8 cellular contexts compared by ENCODE assay signal in genomic region chr2:113625906-113626305, GRCh38. TPM values are rescaled to one million over a fixed set of nuclear protein-coding genes. Genes with fewer than 3 reads are reported as not detected.
DNase-seq lines count a peak whose midpoint lies in the region; ATAC-seq and TF ChIP-seq lines count a peak whose summit lies in the region.
"Not testable (repeated sequence)": the region's sequence is repeated elsewhere in the genome, so short reads cannot be mapped to it uniquely, and the experiment has no call there.

No MANE protein-coding gene starts in this region.

- H2AFZ ChIP-seq in SK-N-SH (ENCODE audit: low read depth): not testable (repeated sequence)

- H3K4me2 ChIP-seq in BLaER1 treated with 17β-estradiol and CSF1 and Interleukin-3, amounts not matched to agents 10 nM and 100 nM: peak overlapping the region in 10 of 11 experiments; percentile 30 to 92 (median 67); a peak in 17 of 22 replicates
- H3K4me2 ChIP-seq in SK-N-SH: peak overlapping the region; percentile 52

- intact Hi-C loops in psoas muscle (cut with DNase I); vagina (cut with DNase I): not testable (repeated sequence)

- H3F3A ChIP-seq in SK-N-SH (replicated peaks; ENCODE audit: insufficient read depth): not testable (repeated sequence)

- H3K4me1 Mint-ChIP-seq in activated T-helper 17 cell treated with anti-CD3 and anti-CD28 coated beads, Interleukin-2, amount 50 U/mL, for 72 hours; chondrocyte (ENCODE audit: low read depth): not testable (repeated sequence)
- peaks cover 13% of the 10 kb centered on the region for H3K4me1 Mint-ChIP-seq in memory B cell

- not testable (repeated sequence) for TF ChIP-seq EP300 in SK-N-SH (IDR thresholded peaks at IDR 0.05; ENCODE audit: borderline replicate concordance in 1 of 2, low read depth in 1 of 2, low read length in 1 of 2)

- not testable (repeated sequence) for H3K36me3 Mint-ChIP-seq in activated T-helper 17 cell treated with anti-CD3 and anti-CD28 coated beads, Interleukin-2, amount 50 U/mL, for 72 hours (ENCODE audit: low read depth); chondrocyte (ENCODE audit: low read depth); memory B cell

- not testable (repeated sequence) for TF ChIP-seq CTCF in HFF-Myc (IDR thresholded peaks at IDR 0.05; ENCODE audit: low read depth, low read length, missing control alignments); SK-N-SH (IDR thresholded peaks at IDR 0.05); chondrocyte (IDR thresholded peaks at IDR 0.05); psoas muscle (IDR thresholded peaks at IDR 0.05); vagina (IDR thresholded peaks at IDR 0.05)

- DNase-seq in HFF-Myc (ENCODE audit: extremely low read depth, low read depth); SK-N-SH; chondrocyte (ENCODE audit: low spot score); memory B cell (ENCODE audit: low spot score in 2 of 2); psoas muscle: not testable (repeated sequence)
- peak; percentile 55 to 77 for DNase-seq in vagina (ENCODE audit: extremely low spot score in 2 of 2)

- H3K79me2 ChIP-seq in SK-N-SH (ENCODE audit: insufficient read depth): not testable (repeated sequence)

- peak overlapping the region in 1 of 11 experiments; percentile 50; a peak in 1 of 22 replicates for H3K9ac ChIP-seq in BLaER1 treated with 17β-estradiol and CSF1 and Interleukin-3, amounts not matched to agents 10 nM and 100 nM
- not testable (repeated sequence) for H3K9ac ChIP-seq in SK-N-SH

- not testable (repeated sequence) for TF ChIP-seq RAD21 in SK-N-SH (IDR thresholded peaks at IDR 0.05; ENCODE audit: low read length)

- not testable (repeated sequence) for H3K4me1 ChIP-seq in BLaER1 treated with 17β-estradiol and CSF1 and Interleukin-3, amounts not matched to agents 10 nM and 100 nM; SK-N-SH (ENCODE audit: control insufficient read depth in 1 of 2, insufficient read depth in 2 of 2, low read depth in 1 of 2, low read length in 1 of 2); psoas muscle; vagina

- peak overlapping the region in 5 of 10 experiments; percentile 53 to 70 (median 60); a peak in 5 of 20 replicates for H3K4me3 ChIP-seq in BLaER1 treated with 17β-estradiol and CSF1 and Interleukin-3, amounts not matched to agents 10 nM and 100 nM
- H3K4me3 ChIP-seq in HFF-Myc (replicated peaks; ENCODE audit: low read depth, low read length) (peak overlapping the region; percentile 53), SK-N-SH (ENCODE audit: low read depth in 2 of 2, low read length in 1 of 2) (peak overlapping the region in 1 of 2 experiments; percentile 32; a peak in 2 of 4 replicates), psoas muscle (peak overlapping the region; percentile 67), vagina (peak overlapping the region in 1 of 2 donors; percentile 50)

- not testable (repeated sequence) for H3K27me3 Mint-ChIP-seq in activated T-helper 17 cell treated with anti-CD3 and anti-CD28 coated beads, Interleukin-2, amount 50 U/mL, for 72 hours; chondrocyte (ENCODE audit: low read depth); memory B cell

- H3K36me3 ChIP-seq in BLaER1 treated with 17β-estradiol and CSF1 and Interleukin-3, amounts not matched to agents 10 nM and 100 nM; SK-N-SH (replicated peaks in 1 of 2; ENCODE audit: control insufficient read depth in 1 of 2, insufficient read depth in 2 of 2, low read length in 1 of 2); psoas muscle (ENCODE audit: insufficient read depth in 1 of 2, low read depth in 1 of 2); vagina: not testable (repeated sequence)

- not testable (repeated sequence) for H3K9me3 Mint-ChIP-seq in activated T-helper 17 cell treated with anti-CD3 and anti-CD28 coated beads, Interleukin-2, amount 50 U/mL, for 72 hours; chondrocyte (ENCODE audit: low read depth); memory B cell

- CTCF ChIA-PET in SK-N-SH (lab: Yijun Ruan, JAX): not testable (repeated sequence)

- H4K20me1 ChIP-seq in BLaER1 treated with 17β-estradiol and CSF1 and Interleukin-3, amounts not matched to agents 10 nM and 100 nM; SK-N-SH (ENCODE audit: insufficient read depth): not testable (repeated sequence)

- H3K27ac Mint-ChIP-seq in activated T-helper 17 cell treated with anti-CD3 and anti-CD28 coated beads, Interleukin-2, amount 50 U/mL, for 72 hours: not testable (repeated sequence)
- H3K27ac Mint-ChIP-seq in chondrocyte (ENCODE audit: unreplicated experiment) (peak overlapping the region; percentile 75), memory B cell (peak overlapping the region; percentile 87)

- H3K9me2 ChIP-seq in SK-N-SH: not testable (repeated sequence)

- H3K9me3 ChIP-seq in BLaER1 treated with 17β-estradiol and CSF1 and Interleukin-3, amounts not matched to agents 10 nM and 100 nM (replicated peaks in 1 of 11); SK-N-SH; psoas muscle; vagina: not testable (repeated sequence)

- ATAC-seq in activated T-helper 17 cell treated with anti-CD3 and anti-CD28 coated beads, Interleukin-2, amount 50 U/mL, for 72 hours (replicated peaks); memory B cell (ENCODE audit: low read depth); psoas muscle: not testable (repeated sequence)

- not testable (repeated sequence) for TF ChIP-seq POLR2A in vagina (IDR thresholded peaks at IDR 0.05)

- H3K27me3 ChIP-seq in BLaER1 treated with 17β-estradiol and CSF1 and Interleukin-3, amounts not matched to agents 10 nM and 100 nM; SK-N-SH (ENCODE audit: insufficient read depth); psoas muscle (ENCODE audit: insufficient read depth in 3 of 3, low read length in 2 of 3); vagina: not testable (repeated sequence)

- H3K4me3 Mint-ChIP-seq in activated T-helper 17 cell treated with anti-CD3 and anti-CD28 coated beads, Interleukin-2, amount 50 U/mL, for 72 hours: peak overlapping the region; percentile 93
- H3K4me3 Mint-ChIP-seq in chondrocyte (ENCODE audit: unreplicated experiment): peak overlapping the region; percentile 35
- peak overlapping the region; percentile 81 for H3K4me3 Mint-ChIP-seq in memory B cell

- WGBS in SK-N-SH (ENCODE audit: low lambda C conversion rate): 74% methylated on average over 5 of the region's 10 CpGs
- WGBS in psoas muscle, 3 donors: 69 to 75% (median 70%) methylated on average over 10 of the region's 10 CpGs

- POLR2A ChIA-PET in SK-N-SH (lab: Yijun Ruan, JAX): not testable (repeated sequence)

- not testable (repeated sequence) for H3K27ac ChIP-seq in BLaER1 treated with 17β-estradiol and CSF1 and Interleukin-3, amounts not matched to agents 10 nM and 100 nM; SK-N-SH (ENCODE audit: low read depth in 2 of 2, low read length in 1 of 2); psoas muscle; vagina

RNA-seq across cellular contexts. Expression of gene RABL2A, which starts 1.2 kb away (rescaled TPM):
- 26.4 and 30.3 TPM in 2 replicates for polyA plus RNA-seq in SK-N-SH (2012; rRNA removed)
- 11.6 and 15.4 TPM in 2 replicates for polyA plus RNA-seq in SK-N-SH (2012; cell fraction: cytosol; rRNA removed)
- polyA plus RNA-seq in SK-N-SH (2012; cell fraction: nucleus; rRNA removed): 149 and 183 TPM in 2 replicates
- total RNA-seq in activated T-helper 17 cell treated with anti-CD3 and anti-CD28 coated beads, Interleukin-2, amount 50 U/mL, for 72 hours: 10 to 100 TPM in 1 of 2 donors, 1 to 10 TPM in 1; 8.1 to 14.2 TPM
- 11.1 to 23.5 TPM (median 12.2 TPM) in 3 replicates for total RNA-seq in chondrocyte
- total RNA-seq in psoas muscle: 1 to 10 TPM; 2.6 to 5.3 (median 3.5) TPM
- 1 to 10 TPM; 1.1 to 5.3 (median 3.5) TPM for polyA plus RNA-seq in psoas muscle
- total RNA-seq in vagina: 9.3 TPM

Comparison
In these comparisons a context has a peak if more than half of its experiments do, and no peak if none do; other contexts are left out.
1. H3K4me3 Mint-ChIP-seq: peak in every context shown above with its lines; median percentile 93 in activated T-helper 17 cell treated with anti-CD3 and anti-CD28 coated beads, Interleukin-2, amount 50 U/mL, for 72 hours; 81 in memory B cell; 35 in chondrocyte.